In genomic region chr3:169710619-169711018, GRCh38 we compare ENCODE assay signal across 18 cellular contexts. TPM values are rescaled to one million over a fixed set of nuclear protein-coding genes. Genes with fewer than 3 reads are reported as not detected.
A peak's percentile ranks its signal among the peaks of the same experiment; 100 is the strongest.
DNase-seq lines count a peak whose midpoint lies in the region; ATAC-seq, FAIRE-seq and TF ChIP-seq lines count a peak whose summit lies in the region.
"Had no signal": no experiment of that assay in that cellular context is flagged by ENCODE, and none has a peak within 500 bp of the region (broad histone marks: within the 10 kb centered on the region; RNA-seq: fewer than 3 reads in every experiment).

No MANE protein-coding gene starts in this region.

- H3K4me1 ChIP-seq in astrocyte (ENCODE audit: insufficient read depth, low read length): no peaks in the 10 kb centered on the region

- no peak overlapping the region for H3K9ac ChIP-seq in astrocyte (ENCODE audit: low read length)

- CTCF ChIA-PET in AG04450 (lab: Charles Lee): no interaction called here

- POLR2A ChIA-PET in AG04450 (lab: Yijun Ruan, JAX): no interaction called here

- no peak overlapping the region for H3K4me3 Mint-ChIP-seq in astrocyte (ENCODE audit: unreplicated experiment)
- H3K4me3 Mint-ChIP-seq in stimulated activated naive CD8-positive, alpha-beta T cell treated with anti-CD3 and anti-CD28 coated beads, Interleukin-15, amount 100 ng/mL, for 72 hours: no peak overlapping the region
- H3K4me3 Mint-ChIP-seq: CD14-positive monocyte; CD8-positive, alpha-beta T cell had no signal

- H3K27me3 ChIP-seq in AG04450 (ENCODE audit: control insufficient read depth, insufficient read depth, low read length): peaks cover 2% of the 10 kb centered on the region
- H3K27me3 ChIP-seq in astrocyte (ENCODE audit: insufficient read depth, low read length): no peaks in the 10 kb centered on the region

- H3K4me3 ChIP-seq in AG04450 (ENCODE audit: low read depth, low read length): no peak overlapping the region
- H3K4me3 ChIP-seq in astrocyte (ENCODE audit: insufficient read depth, low read depth, low read length): no peak overlapping the region
- H3K4me3 ChIP-seq in fibroblast of mammary gland (ENCODE audit: control insufficient read depth, low read depth, low read length): no peak overlapping the region
- H3K4me3 ChIP-seq in foreskin fibroblast (ENCODE audit: low read depth in 1 of 2, low read length in 2 of 2): no peak overlapping the region

- no peaks in the 10 kb centered on the region for H3K79me2 ChIP-seq in astrocyte (ENCODE audit: insufficient read depth, low read length)

- no peaks in the 10 kb centered on the region for H3K4me1 Mint-ChIP-seq in astrocyte (ENCODE audit: low read depth, unreplicated experiment)
- H3K4me1 Mint-ChIP-seq in stimulated activated naive CD8-positive, alpha-beta T cell treated with anti-CD3 and anti-CD28 coated beads, Interleukin-15, amount 100 ng/mL, for 72 hours: no peaks in the 10 kb centered on the region
- H3K4me1 Mint-ChIP-seq: CD14-positive monocyte had no signal

- H3K27me3 Mint-ChIP-seq in astrocyte (ENCODE audit: low read depth, unreplicated experiment): no peaks in the 10 kb centered on the region
- peaks cover 2% of the 10 kb centered on the region for H3K27me3 Mint-ChIP-seq in stimulated activated naive CD8-positive, alpha-beta T cell treated with anti-CD3 and anti-CD28 coated beads, Interleukin-15, amount 100 ng/mL, for 72 hours

- no peak for ATAC-seq in stimulated activated naive CD8-positive, alpha-beta T cell treated with anti-CD3 and anti-CD28 coated beads, Interleukin-15, amount 100 ng/mL, for 72 hours
- ATAC-seq: CD8-positive, alpha-beta T cell; HCT116 had no signal

- H3K36me3 Mint-ChIP-seq in astrocyte (ENCODE audit: low read depth, unreplicated experiment): no peaks in the 10 kb centered on the region
- H3K36me3 Mint-ChIP-seq: CD14-positive monocyte; CD8-positive, alpha-beta T cell had no signal

- H4K20me1 ChIP-seq in astrocyte (ENCODE audit: insufficient read depth, low read length): no peaks in the 10 kb centered on the region

- no peak for FAIRE-seq in astrocyte (lab: Jason Lieb, UNC)
- FAIRE-seq: D721Med, GM19239 had no signal

- H2AFZ ChIP-seq in astrocyte (ENCODE audit: low read depth, low read length): no peak overlapping the region

- peaks cover 4% of the 10 kb centered on the region for H3K9me3 Mint-ChIP-seq in astrocyte (ENCODE audit: unreplicated experiment)
- H3K9me3 Mint-ChIP-seq in stimulated activated naive CD8-positive, alpha-beta T cell treated with anti-CD3 and anti-CD28 coated beads, Interleukin-15, amount 100 ng/mL, for 72 hours: no peaks in the 10 kb centered on the region

- H3K4me2 ChIP-seq in astrocyte (ENCODE audit: low read length): no peak overlapping the region

- H3K9me3 ChIP-seq in AG04450 (ENCODE audit: control insufficient read depth, insufficient read depth, low read length): peaks cover 2% of the 10 kb centered on the region
- H3K9me3 ChIP-seq in astrocyte (ENCODE audit: insufficient read depth, low read depth, low read length): no peaks in the 10 kb centered on the region

- H3K27ac ChIP-seq in AG04450 (ENCODE audit: low read depth, low read length) (no peak overlapping the region), astrocyte (ENCODE audit: low read depth, low read length) (no peak overlapping the region)
- H3K27ac ChIP-seq: HL-60 had no signal

- no peaks in the 10 kb centered on the region for H3K36me3 ChIP-seq in astrocyte (ENCODE audit: insufficient read depth, low read length)

- no peak overlapping the region for H3K27ac Mint-ChIP-seq in astrocyte (ENCODE audit: unreplicated experiment)
- H3K27ac Mint-ChIP-seq in stimulated activated naive CD8-positive, alpha-beta T cell treated with anti-CD3 and anti-CD28 coated beads, Interleukin-15, amount 100 ng/mL, for 72 hours: no peak overlapping the region
- H3K27ac Mint-ChIP-seq: CD14-positive monocyte; CD8-positive, alpha-beta T cell had no signal

- TF ChIP-seq CTCF in AG04450 (IDR thresholded peaks at IDR 0.05; ENCODE audit: low read depth, low read length): no peak
- TF ChIP-seq CTCF in astrocyte (IDR thresholded peaks at IDR 0.05; ENCODE audit: insufficient read depth, low read depth, low read length): no peak
- no peak for TF ChIP-seq CTCF in fibroblast of mammary gland (conservative IDR thresholded peaks at IDR 0.05; ENCODE audit: control insufficient read depth, insufficient read depth, low read depth, low read length)
- no peak for TF ChIP-seq CTCF in foreskin fibroblast (IDR thresholded peaks at IDR 0.05; ENCODE audit: low read depth, low read length)

- DNase-seq in AG04450 (ENCODE audit: low read depth, low spot score): peak; percentile 7
- DNase-seq in HS-5 (ENCODE audit: low read depth): peak; percentile 14
- peak; percentile 54 for DNase-seq in astrocyte (ENCODE audit: low read depth)
- DNase-seq in fibroblast of mammary gland (ENCODE audit: low read depth): peak; percentile 29
- DNase-seq in foreskin fibroblast: no peak
- DNase-seq in NOMO-1 (lab: John Stamatoyannopoulos, UW; ENCODE audit: unreplicated experiment in 2 of 2): no peak
- DNase-seq in ureter (ENCODE audit: low spot score): no peak
- DNase-seq in stimulated activated naive CD8-positive, alpha-beta T cell treated with anti-CD3 and anti-CD28 coated beads, Interleukin-15, amount 100 ng/mL, for 72 hours: no peak
- DNase-seq: CD8-positive, alpha-beta T cell; COR-L47; DND-41; GF-D8 had no signal

RNA-seq across cellular contexts. Expression of gene MECOM, which starts 47.1 kb away (rescaled TPM):
- 14.3 and 18.4 TPM in 2 replicates for polyA plus RNA-seq in AG04450 (2011; rRNA removed)
- 52.4 and 57.2 TPM in 2 replicates for polyA minus RNA-seq in AG04450 (2011; rRNA and poly(A)+ RNA removed)
- total RNA-seq in astrocyte: 11.8 and 15.8 TPM in 2 replicates
- 218 TPM for total RNA-seq in ureter
- total RNA-seq: CD8-positive, alpha-beta T cell had no signal
- polyA plus RNA-seq: CD14-positive monocyte had no signal

RNA-seq across cellular contexts. Expression of gene TERC, which starts 54.2 kb away (rescaled TPM):
- not detected in 2 replicates for polyA plus RNA-seq in AG04450 (2011; rRNA removed)
- 38.9 and 43.7 TPM in 2 replicates for polyA minus RNA-seq in AG04450 (2011; rRNA and poly(A)+ RNA removed)
- 0.86 and 1.2 TPM in 2 replicates for total RNA-seq in astrocyte
- total RNA-seq in ureter: 1.4 TPM

RNA-seq across cellular contexts. Expression of gene ACTRT3, which starts 58.7 kb away (rescaled TPM):
- polyA plus RNA-seq in AG04450 (2011; rRNA removed): 2.5 and 2.9 TPM in 2 replicates
- 1.6 and 1.7 TPM in 2 replicates for polyA minus RNA-seq in AG04450 (2011; rRNA and poly(A)+ RNA removed)
- total RNA-seq in astrocyte (3.3 and 3.7 TPM in 2 replicates), ureter (4.0 TPM)
- total RNA-seq: CD8-positive, alpha-beta T cell; H4 had no signal

Comparison
In these comparisons a context has a peak if more than half of its experiments do, and no peak if none do; other contexts are left out.
1. DNase-seq: peak in AG04450 (single experiment), HS-5 (single experiment), astrocyte (single experiment) and fibroblast of mammary gland (single experiment); none in foreskin fibroblast (0 of 2), NOMO-1 (0 of 2), ureter (single experiment) and stimulated activated naive CD8-positive, alpha-beta T cell treated with anti-CD3 and anti-CD28 coated beads, Interleukin-15, amount 100 ng/mL, for 72 hours (0 of 2).
2. RNA of gene MECOM, which starts 47.1 kb away (total RNA-seq): 218 TPM in ureter (single experiment); 11.8 to 15.8 TPM in astrocyte; every median in the first group is over 10 times any median in the second.